Comparison of ENCODE assay signal across 8 cellular contexts in the genomic region with DNA sequence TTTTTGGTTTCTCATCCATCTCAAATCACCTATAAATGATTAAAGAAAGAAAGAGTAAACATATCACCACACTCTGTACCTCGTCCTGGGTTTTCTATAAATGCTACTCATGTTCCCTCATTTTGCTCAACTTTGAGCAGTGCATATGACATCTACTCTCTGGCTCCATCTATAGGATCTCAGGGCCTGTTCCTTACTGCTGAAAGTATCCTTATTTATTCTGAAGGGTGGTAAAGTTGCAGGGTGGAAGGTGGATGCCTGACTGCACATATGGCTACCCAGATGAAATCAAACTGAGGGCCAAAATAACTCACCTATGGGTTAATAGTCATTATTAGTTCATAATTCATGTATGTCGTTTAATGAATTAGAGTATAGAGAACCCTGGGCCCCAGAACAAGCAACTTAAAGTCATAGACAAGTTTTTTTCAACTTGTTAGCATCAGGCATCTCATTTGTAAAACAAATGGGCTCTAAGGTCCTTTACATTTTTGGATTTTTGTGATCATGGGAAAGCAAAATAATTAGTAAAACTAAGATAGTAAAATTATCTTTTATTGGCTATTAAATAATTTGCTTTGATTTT. TPM values are rescaled to one million over a fixed set of nuclear protein-coding genes. Genes with fewer than 3 reads are reported as not detected.
A peak's percentile ranks its signal among the peaks of the same experiment; 100 is the strongest.
DNase-seq lines count a peak whose midpoint lies in the region; ATAC-seq and TF ChIP-seq lines count a peak whose summit lies in the region.

No MANE protein-coding gene starts in this region.

- ATAC-seq in HG02642 (IDR thresholded peaks at IDR 0.05; ENCODE audit: poor library complexity, unreplicated experiment) (peak; percentile 52), GM19324 (IDR thresholded peaks at IDR 0.05; ENCODE audit: low FRiP score, unreplicated experiment) (no peak)

- intact Hi-C loops in activated CD4-positive, alpha-beta T cell treated with anti-CD3 and anti-CD28 coated beads, Interleukin-2, amount 10 ng/mL, durations not matched to agents 24 days and 14 days (cut with micrococcal nuclease): loop anchor here (1.0 to 2.0 kb wide), 3 partner anchors 73 to 263 kb away; no protein-coding TSS in a partner anchor
- intact Hi-C loops in tibial artery (cut with DNase I; ENCODE audit: low total_unique reads): no loop called here

- no peaks in the 10 kb centered on the region for H3K9me3 Mint-ChIP-seq in activated CD4-positive, alpha-beta T cell treated with anti-CD3 and anti-CD28 coated beads, Interleukin-2, amount 10 ng/mL, durations not matched to agents 24 days and 14 days

- peaks cover 37 to 78% (median 69%) of the 10 kb centered on the region in 3 donors for H3K36me3 ChIP-seq in tibial artery

- H3K27ac ChIP-seq in tibial artery: peak overlapping the region in 1 of 2 donors; percentile 21

- H3K9me3 ChIP-seq in tibial artery: no peaks in the 10 kb centered on the region

- H3K36me3 Mint-ChIP-seq in activated CD4-positive, alpha-beta T cell treated with anti-CD3 and anti-CD28 coated beads, Interleukin-2, amount 10 ng/mL, durations not matched to agents 24 days and 14 days (ENCODE audit: low read depth): peaks cover 67% of the 10 kb centered on the region

- no peak overlapping the region for H3K4me3 ChIP-seq in tibial artery

- peaks cover 0 to 12% (median 0%) of the 10 kb centered on the region in 4 donors for H3K4me1 ChIP-seq in tibial artery

- peak; percentile 52 to 55 for TF ChIP-seq CTCF in tibial artery (IDR thresholded peaks at IDR 0.05)

- H3K4me3 Mint-ChIP-seq in activated CD4-positive, alpha-beta T cell treated with anti-CD3 and anti-CD28 coated beads, Interleukin-2, amount 10 ng/mL, durations not matched to agents 24 days and 14 days: no peak overlapping the region

- H3K27me3 Mint-ChIP-seq in activated CD4-positive, alpha-beta T cell treated with anti-CD3 and anti-CD28 coated beads, Interleukin-2, amount 10 ng/mL, durations not matched to agents 24 days and 14 days: no peaks in the 10 kb centered on the region

- H3K4me1 Mint-ChIP-seq in activated CD4-positive, alpha-beta T cell treated with anti-CD3 and anti-CD28 coated beads, Interleukin-2, amount 10 ng/mL, durations not matched to agents 24 days and 14 days: peaks cover 12% of the 10 kb centered on the region

- DNase-seq in activated CD4-positive, alpha-beta T cell treated with anti-CD3 and anti-CD28 coated beads, Interleukin-2, amount 10 ng/mL, durations not matched to agents 24 days and 14 days: peak; percentile 77
- no peak for DNase-seq in activated CD4-positive, alpha-beta T cell treated with anti-CD3 and anti-CD28 coated beads, Interleukin-2, amount 50 U/mL, for 48 hours
- DNase-seq in NCI-H69 (lab: John Stamatoyannopoulos, UW): peak; percentile 82
- peak; percentile 21 for DNase-seq in brain pericyte (ENCODE audit: low read depth, low spot score)
- peak; percentile 80 for DNase-seq in kidney glomerular epithelial cell (lab: John Stamatoyannopoulos, UW)
- no peak for DNase-seq in tibial artery

- H3K27me3 ChIP-seq in tibial artery: no peaks in the 10 kb centered on the region

- peak overlapping the region; percentile 12 for H3K27ac Mint-ChIP-seq in activated CD4-positive, alpha-beta T cell treated with anti-CD3 and anti-CD28 coated beads, Interleukin-2, amount 10 ng/mL, durations not matched to agents 24 days and 14 days

RNA-seq across cellular contexts. Expression of gene NCF2, which starts 46.5 kb away (rescaled TPM):
- 5.3 and 6.2 TPM in 2 replicates for total RNA-seq in activated CD4-positive, alpha-beta T cell treated with anti-CD3 and anti-CD28 coated beads, Interleukin-2, amount 10 ng/mL, durations not matched to agents 24 days and 14 days

Comparison
In these comparisons a context has a peak if more than half of its experiments do, and no peak if none do; other contexts are left out.
1. DNase-seq: peak in activated CD4-positive, alpha-beta T cell treated with anti-CD3 and anti-CD28 coated beads, Interleukin-2, amount 10 ng/mL, durations not matched to agents 24 days and 14 days (single experiment), NCI-H69 (single experiment), brain pericyte (single experiment) and kidney glomerular epithelial cell (single experiment); none in activated CD4-positive, alpha-beta T cell treated with anti-CD3 and anti-CD28 coated beads, Interleukin-2, amount 50 U/mL, for 48 hours (0 of 2) and tibial artery (0 of 2).